1 cellular context compared by ENCODE assay signal in genomic region chr1:1943834-1944570, GRCh38.
TF ChIP-seq lines count a peak whose summit lies in the region.

No MANE protein-coding gene starts in this region.

TF ChIP-seq in endothelial cell of umbilical vein, 7 proteins besides CTCF, POLR2A, EP300 and RAD21:
- TF ChIP-seq EZH2 (IDR thresholded peaks at IDR 0.05; ENCODE audit: borderline replicate concordance, low read depth, low read length, severe bottlenecking): no peak
- no peak for TF ChIP-seq POLR2AphosphoS5 (IDR thresholded peaks at IDR 0.05; ENCODE audit: insufficient read depth, low read depth, low read length)
- no peak for TF ChIP-seq MAX (IDR thresholded peaks at IDR 0.05; ENCODE audit: insufficient read depth, insufficient read length)
- no peak for TF ChIP-seq FOS (IDR thresholded peaks at IDR 0.05; ENCODE audit: borderline replicate concordance, insufficient read depth, low read length)
- no peak for TF ChIP-seq GATA2 (IDR thresholded peaks at IDR 0.05; ENCODE audit: insufficient read depth, insufficient read length, low read depth, low read length)
- no peak for TF ChIP-seq MYC (IDR thresholded peaks at IDR 0.05; ENCODE audit: low read depth, low read length)
- TF ChIP-seq JUN (IDR thresholded peaks at IDR 0.05; ENCODE audit: borderline replicate concordance, insufficient read depth, insufficient read length, low read depth): no peak
TF ChIP-seq in endothelial cell of umbilical vein: peak in this region for 0.
